In genomic region chr22:32336185-32336603, GRCh38 we compare ENCODE assay signal across 18 cellular contexts. TPM values are rescaled to one million over a fixed set of nuclear protein-coding genes. Genes with fewer than 3 reads are reported as not detected.
DNase-seq lines count a peak whose midpoint lies in the region; ATAC-seq, FAIRE-seq and TF ChIP-seq lines count a peak whose summit lies in the region.
"Had no signal": no experiment of that assay in that cellular context is flagged by ENCODE, and none has a peak within 500 bp of the region (broad histone marks: within the 10 kb centered on the region; RNA-seq: fewer than 3 reads in every experiment).

No MANE protein-coding gene starts in this region.

- H3K4me3 Mint-ChIP-seq in GM23338: no peak overlapping the region
- no peak overlapping the region for H3K4me3 Mint-ChIP-seq in astrocyte (ENCODE audit: unreplicated experiment)
- no peak overlapping the region for H3K4me3 Mint-ChIP-seq in osteocyte (ENCODE audit: unreplicated experiment)

- no peaks in the 10 kb centered on the region for H3K79me2 ChIP-seq in GM23338 (replicated peaks; ENCODE audit: insufficient read depth)
- H3K79me2 ChIP-seq in astrocyte (ENCODE audit: insufficient read depth, low read length): no peaks in the 10 kb centered on the region

- H3K4me1 ChIP-seq in GM23338 (ENCODE audit: insufficient read depth): peaks cover 18% of the 10 kb centered on the region; the same call in 1 of the 2 replicates
- no peaks in the 10 kb centered on the region for H3K4me1 ChIP-seq in astrocyte (ENCODE audit: insufficient read depth, low read length)
- peaks cover 13% of the 10 kb centered on the region; the same call in 1 of the 2 replicates for H3K4me1 ChIP-seq in iPS-20b (ENCODE audit: insufficient read depth, low read length)
- H3K4me1 ChIP-seq in pancreas: no peaks in the 10 kb centered on the region
- H3K4me1 ChIP-seq: A549 had no signal

- H3K27me3 Mint-ChIP-seq in GM23338 (ENCODE audit: insufficient read depth, low read depth, poor library complexity) (peaks cover 7% of the 10 kb centered on the region), astrocyte (ENCODE audit: low read depth, unreplicated experiment) (peaks cover 40% of the 10 kb centered on the region), osteocyte (ENCODE audit: unreplicated experiment) (peaks cover 9% of the 10 kb centered on the region)

- intact Hi-C loops in pancreas (cut with DNase I): no loop called here

- 28 to 35% methylated on average over 12 of the region's 12 CpGs for WGBS in pancreas, 2 donors

- H3K4me2 ChIP-seq in GM23338: no peak overlapping the region
- H3K4me2 ChIP-seq in astrocyte (ENCODE audit: low read length): peak overlapping the region; percentile 8
- H3K4me2 ChIP-seq: A549, PC-9 had no signal

- H3K9me3 Mint-ChIP-seq in GM23338: no peaks in the 10 kb centered on the region
- H3K9me3 Mint-ChIP-seq in astrocyte (ENCODE audit: unreplicated experiment): peaks cover 4% of the 10 kb centered on the region
- no peaks in the 10 kb centered on the region for H3K9me3 Mint-ChIP-seq in osteocyte (ENCODE audit: unreplicated experiment)

- no peaks in the 10 kb centered on the region for H3K9me2 ChIP-seq in GM23338 (ENCODE audit: insufficient read depth)

- FAIRE-seq in astrocyte (lab: Jason Lieb, UNC): no peak
- FAIRE-seq in pancreas (lab: Jason Lieb, UNC): no peak
- FAIRE-seq: A549 had no signal

- 0 out of 2 replicates have a peak overlapping the region, but pooled peaks have one; percentile 21 for H3K27ac Mint-ChIP-seq in GM23338
- no peak overlapping the region for H3K27ac Mint-ChIP-seq in astrocyte (ENCODE audit: unreplicated experiment)
- H3K27ac Mint-ChIP-seq in osteocyte (ENCODE audit: unreplicated experiment): no peak overlapping the region

- peak overlapping the region; percentile 3; the same call in 1 of the 2 replicates for H2AFZ ChIP-seq in GM23338
- no peak overlapping the region for H2AFZ ChIP-seq in astrocyte (ENCODE audit: low read depth, low read length)
- H2AFZ ChIP-seq: GM23248, PC-9 had no signal

- H3K4me3 ChIP-seq in GM23338: no peak overlapping the region
- no peak overlapping the region for H3K4me3 ChIP-seq in astrocyte (ENCODE audit: insufficient read depth, low read depth, low read length)
- no peak overlapping the region; the same call in 1 of the 2 replicates for H3K4me3 ChIP-seq in iPS-20b (ENCODE audit: low read length)
- H3K4me3 ChIP-seq in pancreas: no peak overlapping the region
- H3K4me3 ChIP-seq: A549, GM23248, PC-9 had no signal

- peak overlapping the region; percentile 53; the same call in 1 of the 2 replicates for H3K27ac ChIP-seq in GM23338 (ENCODE audit: low read depth)
- H3K27ac ChIP-seq in astrocyte (ENCODE audit: low read depth, low read length): no peak overlapping the region
- H3K27ac ChIP-seq in iPS-20b (ENCODE audit: low read length): no peak overlapping the region
- no peak overlapping the region for H3K27ac ChIP-seq in pancreas
- H3K27ac ChIP-seq: A549, GM23248, PC-9 had no signal

- peak; percentile 71 for ATAC-seq in GM23338
- ATAC-seq in HG02571 (IDR thresholded peaks at IDR 0.05; ENCODE audit: unreplicated experiment): no peak
- no peak for ATAC-seq in pancreas
- ATAC-seq in HG03280 (IDR thresholded peaks at IDR 0.05; ENCODE audit: unreplicated experiment): no peak
- ATAC-seq: A549 had no signal

- no peaks in the 10 kb centered on the region for H3K36me3 ChIP-seq in GM23338 (ENCODE audit: insufficient read depth)
- no peaks in the 10 kb centered on the region for H3K36me3 ChIP-seq in astrocyte (ENCODE audit: insufficient read depth, low read length)
- H3K36me3 ChIP-seq in iPS-20b (ENCODE audit: insufficient read depth, low read depth, low read length): no peaks in the 10 kb centered on the region
- H3K36me3 ChIP-seq in pancreas: no peaks in the 10 kb centered on the region

- H4K20me1 ChIP-seq in GM23338 (replicated peaks; ENCODE audit: insufficient read depth): no peaks in the 10 kb centered on the region
- H4K20me1 ChIP-seq in astrocyte (ENCODE audit: insufficient read depth, low read length): no peaks in the 10 kb centered on the region

- H3K36me3 Mint-ChIP-seq in GM23338 (ENCODE audit: low read depth) (no peaks in the 10 kb centered on the region), astrocyte (ENCODE audit: low read depth, unreplicated experiment) (no peaks in the 10 kb centered on the region), osteocyte (ENCODE audit: unreplicated experiment) (no peaks in the 10 kb centered on the region)

- H3K27me3 ChIP-seq in GM23338 (ENCODE audit: insufficient read depth) (no peaks in the 10 kb centered on the region), astrocyte (ENCODE audit: insufficient read depth, low read length) (no peaks in the 10 kb centered on the region), iPS-20b (ENCODE audit: insufficient read depth, low read length) (peaks cover 15% of the 10 kb centered on the region), pancreas (no peaks in the 10 kb centered on the region)

- H3F3A ChIP-seq in GM23338 (replicated peaks; ENCODE audit: low read depth): no peaks in the 10 kb centered on the region

- H3K4me1 Mint-ChIP-seq in GM23338 (peaks cover 24% of the 10 kb centered on the region), astrocyte (ENCODE audit: low read depth, unreplicated experiment) (no peaks in the 10 kb centered on the region), osteocyte (ENCODE audit: unreplicated experiment) (no peaks in the 10 kb centered on the region)

- no peak overlapping the region for H3K9ac ChIP-seq in astrocyte (ENCODE audit: low read length)
- peak overlapping the region; percentile 37 for H3K9ac ChIP-seq in iPS-20b (ENCODE audit: low read depth, low read length)
- H3K9ac ChIP-seq: GM23248 had no signal

- peak; percentile 72 for DNase-seq in GM23338 (ENCODE audit: low spot score)
- DNase-seq in astrocyte (ENCODE audit: low read depth): peak; percentile 3
- DNase-seq in osteocyte (ENCODE audit: extremely low spot score, unreplicated experiment): peak; percentile 46
- DNase-seq in pancreas: no peak
- no peak for DNase-seq in COLO668 (lab: John Stamatoyannopoulos, UW; ENCODE audit: unreplicated experiment)
- DNase-seq: DMS 273 treated with DMSO at 0.1 percent for 48 hours, GM23248, KBM-7, NCI-H1417 treated with DMSO at 0.1 percent for 48 hours, NCI-H1930, NCI-H774, PC-9 had no signal

- H3K9me3 ChIP-seq in astrocyte (ENCODE audit: insufficient read depth, low read depth, low read length): no peaks in the 10 kb centered on the region
- H3K9me3 ChIP-seq in iPS-20b (ENCODE audit: insufficient read depth, low read depth, low read length): no peaks in the 10 kb centered on the region
- H3K9me3 ChIP-seq in pancreas: no peaks in the 10 kb centered on the region
- H3K9me3 ChIP-seq: A549 had no signal

- no peak for TF ChIP-seq CTCF in GM23338 (conservative IDR thresholded peaks at IDR 0.05; ENCODE audit: low read depth in 2 of 2)
- no peak for TF ChIP-seq CTCF in astrocyte (IDR thresholded peaks at IDR 0.05; ENCODE audit: insufficient read depth, low read depth, low read length)
- no peak for TF ChIP-seq CTCF in osteocyte (IDR thresholded peaks at IDR 0.05)
- no peak for TF ChIP-seq CTCF in pancreas (IDR thresholded peaks at IDR 0.05)

TF ChIP-seq in GM23338, 12 proteins besides CTCF, POLR2A, EP300 and RAD21 (continues in another document):
- TF ChIP-seq ZNF331 (CRISPR knock-in tag; IDR thresholded peaks at IDR 0.05; ENCODE audit: low read depth) (no peak), REST (IDR thresholded peaks at IDR 0.05; ENCODE audit: unreplicated experiment) (no peak), STAT1 (IDR thresholded peaks at IDR 0.05; ENCODE audit: unreplicated experiment) (no peak), JUNB (IDR thresholded peaks at IDR 0.05; ENCODE audit: unreplicated experiment) (no peak), CREB1 (CRISPR knock-in tag; IDR thresholded peaks at IDR 0.05; ENCODE audit: low read depth) (no peak), EZH2 (IDR thresholded peaks at IDR 0.05; ENCODE audit: low read depth, unreplicated experiment) (no peak), POLR2AphosphoS5 (IDR thresholded peaks at IDR 0.05; ENCODE audit: low read depth) (no peak)

RNA-seq across cellular contexts. Expression of gene RFPL3, which starts 21.5 kb away (rescaled TPM):
- total RNA-seq in GM23338 (2014; rRNA removed; shearing (Covaris generic)): not detected in 2 replicates
- polyA plus RNA-seq in GM23338 (2016; fragmentation: Nextera tagmentation; extraction: Ambion mirVana) (not detected in 2 replicates), pancreas (under 1 TPM in 1 of 2 donors, not detected in 1; 0.21 TPM)
- total RNA-seq in astrocyte (not detected in 2 replicates), osteocyte (not detected in 2 replicates), pancreas (not detected)
- total RNA-seq: Daoy, GM23248, NCI-H460, PC-9 had no signal
- polyA plus RNA-seq: A549, GM23248 had no signal

Comparison
In these comparisons a context has a peak if more than half of its experiments do, and no peak if none do; other contexts are left out.
1. DNase-seq: peak in GM23338 (single experiment), astrocyte (single experiment) and osteocyte (single experiment); none in pancreas (0 of 6) and COLO668 (single experiment).